Comparison of ENCODE assay signal across 1 cellular context in genomic region chr19:29643361-29643935, GRCh38.
TF ChIP-seq lines count a peak whose summit lies in the region.

No MANE protein-coding gene starts in this region.

TF ChIP-seq in K562, 482 proteins besides CTCF, POLR2A, EP300 and RAD21 (continued from another document):
- 0 out of 2 replicates have a peak, but pooled peaks have one; percentile 41 for TF ChIP-seq ZNF589 (CRISPR knock-in tag; IDR thresholded peaks at IDR 0.05; ENCODE audit: low read depth)
- TF ChIP-seq ZNF644 (tag; IDR thresholded peaks at IDR 0.05; ENCODE audit: low read depth) = peak; percentile 77; the same call in 1 of the 2 replicates
- peak; percentile 69 for TF ChIP-seq SMAD4 (CRISPR knock-in tag; conservative IDR thresholded peaks at IDR 0.05)
- TF ChIP-seq TEAD2 (tag; IDR thresholded peaks at IDR 0.05) = peak; percentile 68
- no peak for TF ChIP-seq CBX1 (IDR thresholded peaks at IDR 0.05; ENCODE audit: low read depth)
- peak; percentile 45; the same call in 1 of the 2 replicates for TF ChIP-seq CXXC5 (CRISPR knock-in tag; IDR thresholded peaks at IDR 0.05)
- no peak for TF ChIP-seq ZNF655 (CRISPR knock-in tag; IDR thresholded peaks at IDR 0.05)
- TF ChIP-seq TAF7 (tag; IDR thresholded peaks at IDR 0.05) = peak; percentile 71
- peak; percentile 54; the same call in 1 of the 2 replicates for TF ChIP-seq ELF2 (CRISPR knock-in tag; IDR thresholded peaks at IDR 0.05)
- no peak for TF ChIP-seq RBBP5 (IDR thresholded peaks at IDR 0.05; ENCODE audit: borderline replicate concordance, insufficient read depth, low read length, poor library complexity, severe bottlenecking)
- no peak for TF ChIP-seq EWSR1 (IDR thresholded peaks at IDR 0.05; ENCODE audit: borderline replicate concordance, low read depth, partially characterized antibody)
- TF ChIP-seq SMARCA5 (IDR thresholded peaks at IDR 0.05) = no peak
- TF ChIP-seq ZNF3 (CRISPR knock-in tag; IDR thresholded peaks at IDR 0.05) = no peak
- TF ChIP-seq MCM3 (IDR thresholded peaks at IDR 0.05) = no peak
- TF ChIP-seq, protein P1, sequence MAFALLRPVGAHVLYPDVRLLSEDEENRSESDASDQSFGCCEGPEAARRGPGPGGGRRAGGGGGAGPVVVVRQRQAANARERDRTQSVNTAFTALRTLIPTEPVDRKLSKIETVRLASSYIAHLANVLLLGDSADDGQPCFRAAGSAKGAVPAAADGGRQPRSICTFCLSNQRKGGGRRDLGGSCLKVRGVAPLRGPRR (CRISPR knock-in tag; IDR thresholded peaks at IDR 0.05) = no peak
- TF ChIP-seq, protein P2, sequence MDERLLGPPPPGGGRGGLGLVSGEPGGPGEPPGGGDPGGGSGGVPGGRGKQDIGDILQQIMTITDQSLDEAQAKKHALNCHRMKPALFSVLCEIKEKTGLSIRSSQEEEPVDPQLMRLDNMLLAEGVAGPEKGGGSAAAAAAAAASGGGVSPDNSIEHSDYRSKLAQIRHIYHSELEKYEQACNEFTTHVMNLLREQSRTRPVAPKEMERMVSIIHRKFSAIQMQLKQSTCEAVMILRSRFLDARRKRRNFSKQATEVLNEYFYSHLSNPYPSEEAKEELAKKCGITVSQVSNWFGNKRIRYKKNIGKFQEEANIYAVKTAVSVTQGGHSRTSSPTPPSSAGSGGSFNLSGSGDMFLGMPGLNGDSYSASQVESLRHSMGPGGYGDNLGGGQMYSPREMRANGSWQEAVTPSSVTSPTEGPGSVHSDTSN (CRISPR knock-in tag; IDR thresholded peaks at IDR 0.05; ENCODE audit: low read depth) = no peak
- TF ChIP-seq, protein P2 (tag; conservative IDR thresholded peaks at IDR 0.05; ENCODE audit: low read depth) = 0 out of 2 replicates have a peak, but pooled peaks have one; percentile 11
- TF ChIP-seq RBFOX2 (IDR thresholded peaks at IDR 0.05; ENCODE audit: low read depth, low read length) = no peak
- no peak for TF ChIP-seq CBX5 (IDR thresholded peaks at IDR 0.05; ENCODE audit: borderline replicate concordance, low read depth)
- TF ChIP-seq, protein P3, sequence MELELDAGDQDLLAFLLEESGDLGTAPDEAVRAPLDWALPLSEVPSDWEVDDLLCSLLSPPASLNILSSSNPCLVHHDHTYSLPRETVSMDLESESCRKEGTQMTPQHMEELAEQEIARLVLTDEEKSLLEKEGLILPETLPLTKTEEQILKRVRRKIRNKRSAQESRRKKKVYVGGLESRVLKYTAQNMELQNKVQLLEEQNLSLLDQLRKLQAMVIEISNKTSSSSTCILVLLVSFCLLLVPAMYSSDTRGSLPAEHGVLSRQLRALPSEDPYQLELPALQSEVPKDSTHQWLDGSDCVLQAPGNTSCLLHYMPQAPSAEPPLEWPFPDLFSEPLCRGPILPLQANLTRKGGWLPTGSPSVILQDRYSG (tag; conservative IDR thresholded peaks at IDR 0.05; ENCODE audit: low read depth) = peak; percentile 82
- TF ChIP-seq NRF1 (conservative IDR thresholded peaks at IDR 0.05 in 1 of 2, IDR thresholded peaks at IDR 0.05 in 1 of 2) = no peak
- TF ChIP-seq HIVEP1 (CRISPR knock-in tag; IDR thresholded peaks at IDR 0.05) = peak; percentile 71
- peak; percentile 64; the same call in 1 of the 2 replicates for TF ChIP-seq DMBX1 (CRISPR knock-in tag; IDR thresholded peaks at IDR 0.05; ENCODE audit: borderline replicate concordance)
- no peak for TF ChIP-seq NR4A1 (CRISPR knock-in tag; IDR thresholded peaks at IDR 0.05)
- TF ChIP-seq NR4A1 (tag; IDR thresholded peaks at IDR 0.05) = peak; percentile 91
- TF ChIP-seq ZNF766 (CRISPR knock-in tag; conservative IDR thresholded peaks at IDR 0.05) = peak; percentile 73; the same call in 1 of the 2 replicates
- TF ChIP-seq, protein P4, sequence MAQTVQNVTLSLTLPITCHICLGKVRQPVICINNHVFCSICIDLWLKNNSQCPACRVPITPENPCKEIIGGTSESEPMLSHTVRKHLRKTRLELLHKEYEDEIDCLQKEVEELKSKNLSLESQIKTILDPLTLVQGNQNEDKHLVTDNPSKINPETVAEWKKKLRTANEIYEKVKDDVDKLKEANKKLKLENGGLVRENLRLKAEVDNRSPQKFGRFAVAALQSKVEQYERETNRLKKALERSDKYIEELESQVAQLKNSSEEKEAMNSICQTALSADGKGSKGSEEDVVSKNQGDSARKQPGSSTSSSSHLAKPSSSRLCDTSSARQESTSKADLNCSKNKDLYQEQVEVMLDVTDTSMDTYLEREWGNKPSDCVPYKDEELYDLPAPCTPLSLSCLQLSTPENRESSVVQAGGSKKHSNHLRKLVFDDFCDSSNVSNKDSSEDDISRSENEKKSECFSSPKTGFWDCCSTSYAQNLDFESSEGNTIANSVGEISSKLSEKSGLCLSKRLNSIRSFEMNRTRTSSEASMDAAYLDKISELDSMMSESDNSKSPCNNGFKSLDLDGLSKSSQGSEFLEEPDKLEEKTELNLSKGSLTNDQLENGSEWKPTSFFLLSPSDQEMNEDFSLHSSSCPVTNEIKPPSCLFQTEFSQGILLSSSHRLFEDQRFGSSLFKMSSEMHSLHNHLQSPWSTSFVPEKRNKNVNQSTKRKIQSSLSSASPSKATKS (CRISPR knock-in tag; IDR thresholded peaks at IDR 0.05) = no peak
- TF ChIP-seq LCOR (CRISPR knock-in tag; IDR thresholded peaks at IDR 0.05) = no peak
- peak; percentile 78 for TF ChIP-seq PYGO2 (tag; IDR thresholded peaks at IDR 0.05)
- no peak for TF ChIP-seq ZNF586 (CRISPR knock-in tag; conservative IDR thresholded peaks at IDR 0.05)
- TF ChIP-seq ZNF449 (CRISPR knock-in tag; IDR thresholded peaks at IDR 0.05) = peak; percentile 84
- peak; percentile 93 for TF ChIP-seq PTTG1 (tag; IDR thresholded peaks at IDR 0.05; ENCODE audit: low read depth)
- TF ChIP-seq, protein P5, sequence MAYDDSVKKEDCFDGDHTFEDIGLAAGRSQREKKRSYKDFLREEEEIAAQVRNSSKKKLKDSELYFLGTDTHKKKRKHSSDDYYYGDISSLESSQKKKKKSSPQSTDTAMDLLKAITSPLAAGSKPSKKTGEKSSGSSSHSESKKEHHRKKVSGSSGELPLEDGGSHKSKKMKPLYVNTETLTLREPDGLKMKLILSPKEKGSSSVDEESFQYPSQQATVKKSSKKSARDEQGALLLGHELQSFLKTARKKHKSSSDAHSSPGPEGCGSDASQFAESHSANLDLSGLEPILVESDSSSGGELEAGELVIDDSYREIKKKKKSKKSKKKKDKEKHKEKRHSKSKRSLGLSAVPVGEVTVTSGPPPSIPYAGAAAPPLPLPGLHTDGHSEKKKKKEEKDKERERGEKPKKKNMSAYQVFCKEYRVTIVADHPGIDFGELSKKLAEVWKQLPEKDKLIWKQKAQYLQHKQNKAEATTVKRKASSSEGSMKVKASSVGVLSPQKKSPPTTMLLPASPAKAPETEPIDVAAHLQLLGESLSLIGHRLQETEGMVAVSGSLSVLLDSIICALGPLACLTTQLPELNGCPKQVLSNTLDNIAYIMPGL (CRISPR knock-in tag; IDR thresholded peaks at IDR 0.05) = no peak
- no peak for TF ChIP-seq MYC (IDR thresholded peaks at IDR 0.05; ENCODE audit: low read depth, low read length)
- 0 out of 2 replicates have a peak, but pooled peaks have one; percentile 43 for TF ChIP-seq MYC (CRISPR knock-in tag; IDR thresholded peaks at IDR 0.05; ENCODE audit: borderline replicate concordance, low read depth)
- TF ChIP-seq HDAC8 (tag; IDR thresholded peaks at IDR 0.05) = peak; percentile 87
- peak; percentile 83; the same call in 1 of the 2 replicates for TF ChIP-seq SMAD3 (CRISPR knock-in tag; conservative IDR thresholded peaks at IDR 0.05)
- no peak for TF ChIP-seq NR2C2 (CRISPR knock-in tag; IDR thresholded peaks at IDR 0.05)
- peak; percentile 30; the same call in 1 of the 2 replicates for TF ChIP-seq NR2C2 (tag; IDR thresholded peaks at IDR 0.05)
- TF ChIP-seq HMG20B (CRISPR knock-in tag; IDR thresholded peaks at IDR 0.05) = no peak
- peak; percentile 48; the same call in 1 of the 2 replicates for TF ChIP-seq ZNF197 (CRISPR knock-in tag; IDR thresholded peaks at IDR 0.05; ENCODE audit: low read depth)
- no peak for TF ChIP-seq HNRNPL (IDR thresholded peaks at IDR 0.05; ENCODE audit: low read depth, low read length)
